ENCODE assay signal across 10 cellular contexts in genomic region chr2:64650722-64651338, GRCh38. TPM values are rescaled to one million over a fixed set of nuclear protein-coding genes. Genes with fewer than 3 reads are reported as not detected.
DNase-seq lines count a peak whose midpoint lies in the region; ATAC-seq and TF ChIP-seq lines count a peak whose summit lies in the region.
"Had no signal": no experiment of that assay in that cellular context is flagged by ENCODE, and none has a peak within 500 bp of the region (broad histone marks: within the 10 kb centered on the region; RNA-seq: fewer than 3 reads in every experiment).

No MANE protein-coding gene starts in this region.

- peak overlapping the region; percentile 97 for H3K27ac Mint-ChIP-seq in CD8-positive, alpha-beta T cell
- H3K27ac Mint-ChIP-seq in IgD-negative memory B cell (peak overlapping the region; percentile 80 to 99 (median 80)), nephron (peak overlapping the region; percentile 84 to 95 (median 85))
- no peak overlapping the region for H3K27ac Mint-ChIP-seq in activated naive CD8-positive, alpha-beta T cell treated with anti-CD3 and anti-CD28 coated beads, Interleukin-2, amount 10 ng/mL, durations not matched to agents 7 days and 5 days

- H3K36me3 Mint-ChIP-seq in CD8-positive, alpha-beta T cell = peaks cover 9% of the 10 kb centered on the region
- H3K36me3 Mint-ChIP-seq in IgD-negative memory B cell = no peaks in the 10 kb centered on the region
- peaks cover 6% of the 10 kb centered on the region for H3K36me3 Mint-ChIP-seq in activated naive CD8-positive, alpha-beta T cell treated with anti-CD3 and anti-CD28 coated beads, Interleukin-2, amount 10 ng/mL, durations not matched to agents 7 days and 5 days
- no peaks in the 10 kb centered on the region for H3K36me3 Mint-ChIP-seq in nephron (ENCODE audit: low read depth)

- H3K27ac ChIP-seq in CD8-positive, alpha-beta T cell (ENCODE audit: low read depth, low read length) = no peak overlapping the region

- no peak for DNase-seq in CD8-positive, alpha-beta T cell
- no peak for DNase-seq in activated naive CD8-positive, alpha-beta T cell treated with anti-CD3 and anti-CD28 coated beads, Interleukin-2, amount 10 ng/mL, durations not matched to agents 7 days and 5 days
- no peak for DNase-seq in NCI-H1092 (lab: John Stamatoyannopoulos, UW)
- DNase-seq in posterior vena cava (ENCODE audit: low spot score) = no peak
- no peak for DNase-seq in activated gamma-delta T cell treated with Interleukin-2 at 50 U/mL for 16 hours
- DNase-seq in activated effector memory CD4-positive, alpha-beta T cell treated with anti-CD3 and anti-CD28 coated beads, Interleukin-2, amount 50 U/mL, for 16 hours = no peak
- DNase-seq: activated effector memory CD4-positive, alpha-beta T cell treated with Interleukin-2 at 50 U/mL for 16 hours; T-helper 9 cell had no signal

- H3K9me3 ChIP-seq in CD8-positive, alpha-beta T cell (ENCODE audit: low read length) = no peaks in the 10 kb centered on the region

- peak overlapping the region; percentile 94 for H3K4me3 Mint-ChIP-seq in CD8-positive, alpha-beta T cell
- H3K4me3 Mint-ChIP-seq in IgD-negative memory B cell (peak overlapping the region; percentile 70 to 99 (median 94)), nephron (peak overlapping the region; percentile 33 to 41 (median 33))
- H3K4me3 Mint-ChIP-seq in activated naive CD8-positive, alpha-beta T cell treated with anti-CD3 and anti-CD28 coated beads, Interleukin-2, amount 10 ng/mL, durations not matched to agents 7 days and 5 days = peak overlapping the region; percentile 90

- peaks cover 65% of the 10 kb centered on the region for H3K4me1 ChIP-seq in CD8-positive, alpha-beta T cell (ENCODE audit: insufficient read depth, low read length)

- H3K36me3 ChIP-seq in CD8-positive, alpha-beta T cell (ENCODE audit: insufficient read depth, low read length) = no peaks in the 10 kb centered on the region

- H3K9me3 Mint-ChIP-seq in CD8-positive, alpha-beta T cell = no peaks in the 10 kb centered on the region
- H3K9me3 Mint-ChIP-seq in IgD-negative memory B cell = no peaks in the 10 kb centered on the region
- no peaks in the 10 kb centered on the region for H3K9me3 Mint-ChIP-seq in activated naive CD8-positive, alpha-beta T cell treated with anti-CD3 and anti-CD28 coated beads, Interleukin-2, amount 10 ng/mL, durations not matched to agents 7 days and 5 days
- no peaks in the 10 kb centered on the region for H3K9me3 Mint-ChIP-seq in nephron

- CTCF ChIA-PET in CD8-positive, alpha-beta T cell (lab: Charles Lee) = interaction anchor here (0.6 to 14.8 kb wide), 18 partner anchors 10 to 493 kb away, joined by 3 to 222 read pairs (median 6); no protein-coding TSS in a partner anchor

- no peak for ATAC-seq in CD8-positive, alpha-beta T cell
- no peak for ATAC-seq in activated naive CD8-positive, alpha-beta T cell treated with anti-CD3 and anti-CD28 coated beads, Interleukin-2, amount 10 ng/mL, durations not matched to agents 7 days and 5 days (ENCODE audit: low read depth)

- POLR2A ChIA-PET in CD8-positive, alpha-beta T cell (lab: Charles Lee) = interaction anchor here (0.7 to 8.1 kb wide), 12 partner anchors 14 to 209 kb away, joined by 3 to 142 read pairs (median 4); no protein-coding TSS in a partner anchor
- POLR2A ChIA-PET in activated naive CD8-positive, alpha-beta T cell treated with anti-CD3 and anti-CD28 coated beads, Interleukin-2, amount 10 ng/mL, durations not matched to agents 7 days and 5 days (lab: Charles Lee) = interaction anchor here (1.2 to 8.9 kb wide), 7 partner anchors 14 to 117 kb away, joined by 4 to 137 read pairs (median 52); no protein-coding TSS in a partner anchor

- no peaks in the 10 kb centered on the region for H3K27me3 ChIP-seq in CD8-positive, alpha-beta T cell (ENCODE audit: insufficient read depth, low read length)

- H3K4me1 Mint-ChIP-seq in CD8-positive, alpha-beta T cell (ENCODE audit: low read depth) = peaks cover 78% of the 10 kb centered on the region
- peaks cover 61 to 78% (median 71%) of the 10 kb centered on the region in 3 donors for H3K4me1 Mint-ChIP-seq in IgD-negative memory B cell
- peaks cover 65% of the 10 kb centered on the region for H3K4me1 Mint-ChIP-seq in activated naive CD8-positive, alpha-beta T cell treated with anti-CD3 and anti-CD28 coated beads, Interleukin-2, amount 10 ng/mL, durations not matched to agents 7 days and 5 days
- H3K4me1 Mint-ChIP-seq in nephron = peaks cover 82% of the 10 kb centered on the region

- H3K4me3 ChIP-seq in CD8-positive, alpha-beta T cell (ENCODE audit: low read depth, low read length) = no peak overlapping the region

- TF ChIP-seq CTCF in CD8-positive, alpha-beta T cell (IDR thresholded peaks at IDR 0.05) = no peak
- TF ChIP-seq CTCF in nephron (IDR thresholded peaks at IDR 0.05; ENCODE audit: unreplicated experiment in 3 of 3) = no peak

- intact Hi-C loops in CD8-positive, alpha-beta T cell (cut with DNase I, micrococcal nuclease) = loop anchor here (5.0 to 10.0 kb wide), 3 partner anchors 406 to 806 kb away; partner anchors contain the start of genes ACTR2 (in 1 of the 2), CEP68 (in 1 of the 2) and UGP2 (in 1 of the 2)
- intact Hi-C loops in posterior vena cava (cut with DNase I) = loop anchor here (5.0 kb wide), 2 partner anchors 64 to 101 kb away; no protein-coding TSS in a partner anchor

- H3K27me3 Mint-ChIP-seq in CD8-positive, alpha-beta T cell (ENCODE audit: low read depth) = no peaks in the 10 kb centered on the region
- no peaks in the 10 kb centered on the region for H3K27me3 Mint-ChIP-seq in IgD-negative memory B cell
- H3K27me3 Mint-ChIP-seq in activated naive CD8-positive, alpha-beta T cell treated with anti-CD3 and anti-CD28 coated beads, Interleukin-2, amount 10 ng/mL, durations not matched to agents 7 days and 5 days = no peaks in the 10 kb centered on the region
- H3K27me3 Mint-ChIP-seq in nephron (ENCODE audit: low read depth) = no peaks in the 10 kb centered on the region

RNA-seq across cellular contexts. Expression of gene SERTAD2, which starts 2.9 kb away (rescaled TPM):
- 10 to 100 TPM; 47.5 to 48.8 TPM for total RNA-seq in CD8-positive, alpha-beta T cell
- 14.6 TPM for polyA plus RNA-seq in IgD-negative memory B cell
- 10 to 100 TPM; 27.0 to 27.7 TPM for total RNA-seq in activated naive CD8-positive, alpha-beta T cell treated with anti-CD3 and anti-CD28 coated beads, Interleukin-2, amount 10 ng/mL, durations not matched to agents 7 days and 5 days
- 10 to 100 TPM; 17.3 to 21.8 TPM for total RNA-seq in posterior vena cava

Comparison
In these comparisons a context has a peak if more than half of its experiments do, and no peak if none do; other contexts are left out.
1. H3K4me3 Mint-ChIP-seq: peak in every context shown above with its lines; median percentile 94 in CD8-positive, alpha-beta T cell; 94 in IgD-negative memory B cell; 90 in activated naive CD8-positive, alpha-beta T cell treated with anti-CD3 and anti-CD28 coated beads, Interleukin-2, amount 10 ng/mL, durations not matched to agents 7 days and 5 days; 33 in nephron.